8 cellular contexts compared by ENCODE assay signal in the genomic region with DNA sequence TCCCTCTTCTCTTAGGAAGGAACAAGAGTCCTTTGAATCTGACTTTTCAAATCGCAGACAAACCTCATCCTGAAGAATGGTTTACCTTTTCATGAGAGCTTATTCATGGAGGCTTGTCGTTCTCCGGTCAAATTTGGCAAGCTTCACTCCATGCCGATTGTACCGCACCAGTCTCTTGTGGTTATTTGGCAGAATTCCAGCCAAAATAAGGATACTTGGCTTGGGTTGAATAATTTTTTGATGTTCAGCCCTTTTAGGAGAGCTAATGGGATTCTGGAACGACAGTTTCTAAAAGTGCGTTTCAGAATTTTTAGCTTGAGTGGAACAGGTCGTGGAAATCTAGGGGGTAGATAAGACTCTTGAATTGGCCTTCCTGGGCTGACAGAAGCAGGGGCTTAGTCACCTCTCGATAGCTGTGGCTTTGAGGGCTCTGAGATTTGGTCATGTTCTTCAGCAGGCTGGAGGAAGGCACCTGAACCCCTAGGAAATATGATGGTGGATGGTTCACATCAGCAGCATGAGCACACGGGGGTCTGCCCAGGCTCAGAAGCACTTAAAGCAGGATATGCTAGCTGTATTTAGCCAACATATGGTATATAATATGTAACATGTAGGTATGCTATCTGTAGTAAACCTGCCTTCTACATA. TPM values are rescaled to one million over a fixed set of nuclear protein-coding genes. Genes with fewer than 3 reads are reported as not detected.
DNase-seq lines count a peak whose midpoint lies in the region; ATAC-seq and TF ChIP-seq lines count a peak whose summit lies in the region.

No MANE protein-coding gene starts in this region.

- H3K9me3 Mint-ChIP-seq in T-cell: no peaks in the 10 kb centered on the region

- ATAC-seq in T-cell (replicated peaks in 1 of 4): no peak
- ATAC-seq in gastrocnemius medialis: no peak
- ATAC-seq in GM19395 (IDR thresholded peaks at IDR 0.05; ENCODE audit: unreplicated experiment): no peak
- ATAC-seq in mucosa of descending colon: no peak

- peaks cover 78 to 85% (median 81%) of the 10 kb centered on the region in 3 donors for H3K4me1 Mint-ChIP-seq in T-cell

- no peaks in the 10 kb centered on the region for H3K27me3 ChIP-seq in gastrocnemius medialis

- H3K36me3 ChIP-seq in gastrocnemius medialis (no peaks in the 10 kb centered on the region), mucosa of descending colon (ENCODE audit: low read depth) (no peaks in the 10 kb centered on the region)

- H3K9me3 ChIP-seq in gastrocnemius medialis (no peaks in the 10 kb centered on the region), mucosa of descending colon (no peaks in the 10 kb centered on the region)

- POLR2A ChIA-PET in T-cell (lab: Charles Lee): interaction anchor here in 1 of 2 donors (0.6 kb wide), 2 partner anchors 101 to 141 kb away, joined by 3 to 4 read pairs; no protein-coding TSS in a partner anchor

- H3K27me3 Mint-ChIP-seq in T-cell: no peaks in the 10 kb centered on the region

- TF ChIP-seq CTCF in gastrocnemius medialis (IDR thresholded peaks at IDR 0.05 in 4 of 5, conservative IDR thresholded peaks at IDR 0.05 in 1 of 5) (no peak), mucosa of descending colon (IDR thresholded peaks at IDR 0.05) (no peak)

- H3K4me3 ChIP-seq in gastrocnemius medialis: peak overlapping the region; percentile 62 to 75 (median 72)
- H3K4me3 ChIP-seq in mucosa of descending colon: no peak overlapping the region

- no peak for TF ChIP-seq POLR2A in erythroblast (IDR thresholded peaks at IDR 0.05; ENCODE audit: low read length)
- no peak for TF ChIP-seq POLR2A in gastrocnemius medialis (IDR thresholded peaks at IDR 0.05)

- intact Hi-C loops in gastrocnemius medialis (cut with DNase I; ENCODE audit: low total_unique reads): loop anchor here (10.0 kb wide), 1 partner anchor 94 kb away; the partner anchor contains the start of gene TMEM192
- intact Hi-C loops in mucosa of descending colon (cut with DNase I, micrococcal nuclease): no loop called here

- peak overlapping the region; percentile 60 to 74 for H3K27ac Mint-ChIP-seq in T-cell

- CTCF ChIA-PET in T-cell (lab: Charles Lee): no interaction called here

- H3K36me3 Mint-ChIP-seq in T-cell: no peaks in the 10 kb centered on the region

- in situ Hi-C loops in gastrocnemius medialis (cut with MboI; ENCODE audit: low sequenced_read_pairs in 4 of 4): loop anchor here in 2 of 4 donors (10.0 to 25.0 kb wide), 2 partner anchors 116 to 128 kb away; partner anchors contain the start of gene MSMO1 (in 2 of the 2)

- no peak overlapping the region for H3K27ac ChIP-seq in gastrocnemius medialis

- DNase-seq in NCI-H2196 (lab: John Stamatoyannopoulos, UW; ENCODE audit: unreplicated experiment): peak; percentile 11
- no peak for DNase-seq in NCI-H2196 treated with DMSO at 0.1 percent for 48 hours (lab: John Stamatoyannopoulos, UW; ENCODE audit: unreplicated experiment)
- peak in 2 of 34 experiments; percentile 8 to 12 for DNase-seq in T-cell
- peak; percentile 2 to 16 for DNase-seq in erythroblast (lab: John Stamatoyannopoulos, UW)
- DNase-seq in gastrocnemius medialis: no peak
- no peak for DNase-seq in NCI-H1436 (lab: John Stamatoyannopoulos, UW)
- no peak for DNase-seq in mucosa of descending colon

- H3K4me1 ChIP-seq in gastrocnemius medialis: peaks cover 0 to 8% of the 10 kb centered on the region in 2 donors
- H3K4me1 ChIP-seq in mucosa of descending colon (ENCODE audit: low read depth): peaks cover 14% of the 10 kb centered on the region

- peak overlapping the region; percentile 83 to 92 (median 91) for H3K4me3 Mint-ChIP-seq in T-cell

RNA-seq across cellular contexts. Expression of gene KLHL2, which starts 1.5 kb away (rescaled TPM):
- 10 to 100 TPM; 18.9 to 24.6 (median 21.1) TPM for total RNA-seq in T-cell
- 1 to 10 TPM; 3.6 to 7.9 (median 6.4) TPM for total RNA-seq in gastrocnemius medialis
- total RNA-seq in mucosa of descending colon: 10 to 100 TPM; 12.9 to 19.1 (median 16.4) TPM

Comparison
In these comparisons a context has a peak if more than half of its experiments do, and no peak if none do; other contexts are left out.
1. DNase-seq: peak in NCI-H2196 (single experiment) and erythroblast (2 of 2); none in NCI-H2196 treated with DMSO at 0.1 percent for 48 hours (single experiment), gastrocnemius medialis (0 of 2), NCI-H1436 (single experiment) and mucosa of descending colon (0 of 3).